ENCODE assay signal across 9 cellular contexts in the genomic region with DNA sequence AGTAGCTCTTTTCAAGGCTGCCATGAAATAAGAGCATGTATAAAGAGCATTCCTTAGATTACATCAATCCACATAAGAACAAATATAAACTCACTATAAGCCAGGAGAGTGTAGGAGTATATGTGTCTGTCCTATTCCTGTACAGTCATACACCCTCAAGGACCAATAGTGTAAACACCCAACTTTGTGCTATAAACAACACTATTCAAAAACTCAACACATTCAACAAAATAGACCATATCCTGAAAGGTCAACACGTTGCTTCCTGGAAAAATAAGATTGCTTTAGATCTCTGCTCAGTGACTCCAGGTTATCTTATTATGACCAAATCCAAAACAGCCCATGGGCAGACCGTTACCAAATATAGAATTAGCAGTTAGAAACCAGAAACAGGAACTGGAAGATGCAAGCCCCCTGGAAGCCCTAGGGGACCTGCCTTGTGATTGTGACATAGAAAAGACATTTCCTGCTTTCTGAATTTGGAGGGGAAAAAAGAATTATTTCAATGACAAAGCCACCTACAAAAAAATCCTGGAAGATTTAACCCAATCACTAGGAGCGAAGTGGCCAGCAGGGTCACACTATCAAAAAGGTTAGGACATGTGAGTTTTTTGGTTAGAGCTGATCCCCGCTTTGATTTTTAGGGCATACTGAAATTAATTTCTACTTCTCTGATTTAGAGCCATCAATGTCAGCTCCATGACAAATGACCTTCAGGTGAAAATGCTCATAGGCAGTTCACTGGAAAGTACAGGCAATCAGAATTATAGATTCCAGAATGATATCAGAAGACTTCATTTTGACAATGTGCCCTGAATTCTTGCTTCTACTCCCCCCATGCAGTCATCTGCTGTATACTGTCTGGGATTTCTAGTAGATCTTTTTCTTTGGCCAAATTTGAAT. TPM values are rescaled to one million over a fixed set of nuclear protein-coding genes. Genes with fewer than 3 reads are reported as not detected.
A peak's percentile ranks its signal among the peaks of the same experiment; 100 is the strongest.
DNase-seq lines count a peak whose midpoint lies in the region; ATAC-seq, FAIRE-seq and TF ChIP-seq lines count a peak whose summit lies in the region.
"Had no signal": no experiment of that assay in that cellular context is flagged by ENCODE, and none has a peak within 500 bp of the region (broad histone marks: within the 10 kb centered on the region; RNA-seq: fewer than 3 reads in every experiment).

No MANE protein-coding gene starts in this region.

- DNase-seq in Ammon's horn (ENCODE audit: low spot score) (peak; percentile 24), KBM-7 (peak; percentile 90), bronchial epithelial cell (ENCODE audit: low read depth) (peak; percentile 13), sciatic nerve (ENCODE audit: low spot score) (no peak), NCI-H510A (lab: John Stamatoyannopoulos, UW) (no peak), NCI-H748 (lab: John Stamatoyannopoulos, UW; ENCODE audit: unreplicated experiment) (no peak), retina (no peak)

- no peaks in the 10 kb centered on the region for H3K27me3 ChIP-seq in bronchial epithelial cell (ENCODE audit: control insufficient read depth, insufficient read depth, low read length)

- peaks cover 3% of the 10 kb centered on the region for H3K36me3 ChIP-seq in bronchial epithelial cell (ENCODE audit: control insufficient read depth, insufficient read depth, low read length)

- intact Hi-C loops in sciatic nerve (cut with DNase I) = no loop called here

- H3K4me3 ChIP-seq in bronchial epithelial cell (ENCODE audit: low read depth, low read length) = no peak overlapping the region
- H3K4me3 ChIP-seq: skin epidermis had no signal

- TF ChIP-seq CTCF in bronchial epithelial cell (IDR thresholded peaks at IDR 0.05; ENCODE audit: insufficient read depth, low read length, severe bottlenecking) = no peak

- FAIRE-seq in bronchial epithelial cell (lab: Jason Lieb, UNC) = peak; percentile 28

- ATAC-seq in GM19372 (IDR thresholded peaks at IDR 0.05; ENCODE audit: low read depth, unreplicated experiment) (peak; percentile 72), sciatic nerve (peak; percentile 67)

- in situ Hi-C loops in KBM-7 (cut with MboI; ENCODE audit: low pct_unique_long_range_greater_than_20kb, low sequenced_read_pairs) = no loop called here

RNA-seq across cellular contexts. Expression of a gene that starts 59.9 kb away (rescaled TPM):
- total RNA-seq in bronchial epithelial cell = 5.5 and 8.8 TPM in 2 replicates
- 19.6 TPM for total RNA-seq in sciatic nerve

Comparison
In these comparisons a context has a peak if more than half of its experiments do, and no peak if none do; other contexts are left out.
1. DNase-seq: peak in Ammon's horn (single experiment), KBM-7 (single experiment) and bronchial epithelial cell (single experiment); none in sciatic nerve (single experiment), NCI-H510A (single experiment), NCI-H748 (single experiment) and retina (single experiment).